25 cellular contexts compared by ENCODE assay signal in genomic region chr21:38936237-38936636, GRCh38.
"Had no signal": no experiment of that assay in that cellular context is flagged by ENCODE, and none has a peak within 500 bp of the region (broad histone marks: within the 10 kb centered on the region; RNA-seq: fewer than 3 reads in every experiment).

No MANE protein-coding gene starts in this region.

- H3K4me3 ChIP-seq: coronary artery, dorsolateral prefrontal cortex, esophagus muscularis mucosa, gastrocnemius medialis, heart left ventricle had no signal

- H3K9me3 ChIP-seq: esophagus muscularis mucosa, gastrocnemius medialis, heart left ventricle had no signal

- H3K27me3 ChIP-seq: brain microvascular endothelial cell, dorsolateral prefrontal cortex, esophagus muscularis mucosa, foreskin keratinocyte, gastrocnemius medialis, heart left ventricle had no signal

- H3K27ac ChIP-seq: brain microvascular endothelial cell, coronary artery, esophagus muscularis mucosa, foreskin keratinocyte, gastrocnemius medialis, heart left ventricle had no signal

- ATAC-seq: activated CD8-positive, alpha-beta T cell treated with anti-CD3 and anti-CD28 coated beads for 36 hours; activated T-cell treated with anti-CD3 and anti-CD28 coated beads, Interleukin-2, amount 50 U/mL, for 4 hours; activated T-helper 17 cell treated with anti-CD3 and anti-CD28 coated beads, Interleukin-2, amount 50 U/mL, for 72 hours; foreskin keratinocyte had no signal

- DNase-seq: activated CD4-positive, alpha-beta T cell treated with anti-CD3 and anti-CD28 coated beads for 1 hour; activated CD4-positive, alpha-beta T cell treated with anti-CD3 and anti-CD28 coated beads for 4 hours; activated CD4-positive, alpha-beta T cell treated with anti-CD3 and anti-CD28 coated beads, Interleukin-2, amount 10 ng/mL, durations not matched to agents 7 days and 5 days; activated CD4-positive, alpha-beta T cell treated with anti-CD3 and anti-CD28 coated beads, Interleukin-2, amount 50 U/mL, for 4 hours; activated CD8-positive, alpha-beta memory T cell treated with anti-CD3 and anti-CD28 coated beads for 24 hours; activated CD8-positive, alpha-beta T cell treated with anti-CD3 and anti-CD28 coated beads for 36 hours; activated effector memory CD4-positive, alpha-beta T cell treated with Interleukin-2 at 50 U/mL for 16 hours; activated gamma-delta T cell treated with Interleukin-2 at 50 U/mL for 16 hours; activated naive CD4-positive, alpha-beta T cell treated with anti-CD3 and anti-CD28 coated beads, Interleukin-2, amount 50 U/mL, for 16 hours; activated naive CD4-positive, alpha-beta T cell treated with Interleukin-2 at 50 U/mL for 16 hours; activated T-cell treated with anti-CD3 and anti-CD28 coated beads, Interleukin-2, amount 50 U/mL, for 4 hours; amniotic stem cell; anterior cingulate cortex; brain microvascular endothelial cell; dorsolateral prefrontal cortex; effector memory CD4-positive, alpha-beta T cell; erythroblast; foreskin keratinocyte; gastrocnemius medialis; glutamatergic neuron; heart left ventricle; T-helper 2 cell had no signal

- H3K36me3 ChIP-seq: brain microvascular endothelial cell, esophagus muscularis mucosa, gastrocnemius medialis, heart left ventricle had no signal

- H3K4me1 ChIP-seq: esophagus muscularis mucosa, foreskin keratinocyte, gastrocnemius medialis had no signal
